In the genomic region with DNA sequence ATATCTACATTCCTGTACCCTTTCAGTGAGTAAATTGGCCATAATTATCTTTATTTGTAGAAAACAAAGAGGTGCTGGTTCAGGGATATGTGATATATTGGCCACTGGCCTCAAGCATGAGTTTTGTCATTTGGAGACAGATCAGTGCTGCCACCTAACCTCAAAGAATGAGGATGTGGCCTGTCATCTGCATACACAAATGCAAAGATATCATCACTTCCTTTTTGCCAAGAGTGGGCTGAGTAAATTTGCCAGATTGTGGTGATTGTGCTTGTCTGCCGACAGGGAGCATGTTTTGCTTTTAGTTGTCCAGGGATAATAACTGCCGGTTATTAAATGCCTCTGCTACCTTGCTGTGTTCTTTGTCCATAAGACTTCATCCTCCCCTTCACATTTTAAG, we compare ENCODE assay signal across 8 cellular contexts. TPM values are rescaled to one million over a fixed set of nuclear protein-coding genes. Genes with fewer than 3 reads are reported as not detected.
DNase-seq lines count a peak whose midpoint lies in the region; ATAC-seq and TF ChIP-seq lines count a peak whose summit lies in the region.

No MANE protein-coding gene starts in this region.

- H3K9me3 Mint-ChIP-seq in activated T-cell treated with anti-CD3 and anti-CD28 coated beads, Interleukin-2, amount 50 U/mL, for 72 hours = peaks cover 2 to 3% of the 10 kb centered on the region in 2 donors
- peaks cover 4 to 8% of the 10 kb centered on the region in 2 donors for H3K9me3 Mint-ChIP-seq in stimulated activated naive B cell treated with anti-CD40 and anti-IgM and Interleukin-4, amounts not matched to agents 10 μg/mL and 1 μg/mL and 100 μg/mL, for 72 hours

- peak in 1 of 2 donors; percentile 5 for DNase-seq in activated T-cell treated with anti-CD3 and anti-CD28 coated beads, Interleukin-2, amount 50 U/mL, for 72 hours
- no peak for DNase-seq in activated T-cell treated with anti-CD3 and anti-CD28 coated beads, Interleukin-2, amount 50 U/mL, for 1 hour
- DNase-seq in M059J (ENCODE audit: low read depth) = peak; percentile 78
- no peak for DNase-seq in astrocyte of the cerebellum (ENCODE audit: low read depth)
- DNase-seq in stimulated activated naive B cell treated with anti-CD40 and anti-IgM and Interleukin-4, amounts not matched to agents 10 μg/mL and 1 μg/mL and 100 μg/mL, for 72 hours = no peak
- no peak for DNase-seq in NCI-H446 treated with DMSO at 0.1 percent for 48 hours (lab: John Stamatoyannopoulos, UW)

- in situ Hi-C loops in astrocyte of the cerebellum (cut with HindIII; ENCODE audit: low sequenced_read_pairs) = no loop called here

- H3K27ac Mint-ChIP-seq in activated T-cell treated with anti-CD3 and anti-CD28 coated beads, Interleukin-2, amount 50 U/mL, for 72 hours = no peak overlapping the region
- no peak overlapping the region for H3K27ac Mint-ChIP-seq in stimulated activated naive B cell treated with anti-CD40 and anti-IgM and Interleukin-4, amounts not matched to agents 10 μg/mL and 1 μg/mL and 100 μg/mL, for 72 hours

- H3K36me3 Mint-ChIP-seq in activated T-cell treated with anti-CD3 and anti-CD28 coated beads, Interleukin-2, amount 50 U/mL, for 72 hours (ENCODE audit: insufficient read depth in 2 of 2) = peaks cover 0 to 4% of the 10 kb centered on the region in 2 donors
- H3K36me3 Mint-ChIP-seq in stimulated activated naive B cell treated with anti-CD40 and anti-IgM and Interleukin-4, amounts not matched to agents 10 μg/mL and 1 μg/mL and 100 μg/mL, for 72 hours = peaks cover 0 to under 1% of the 10 kb centered on the region in 2 donors

- peak; percentile 51 to 60 for ATAC-seq in activated T-cell treated with anti-CD3 and anti-CD28 coated beads, Interleukin-2, amount 50 U/mL, for 72 hours (replicated peaks in 1 of 2)
- ATAC-seq in stimulated activated naive B cell treated with anti-CD40 and anti-IgM and Interleukin-4, amounts not matched to agents 10 μg/mL and 1 μg/mL and 100 μg/mL, for 72 hours (replicated peaks) = peak; percentile 96 to 97
- ATAC-seq in HG03280 (IDR thresholded peaks at IDR 0.05; ENCODE audit: unreplicated experiment) (no peak), GM19397 (IDR thresholded peaks at IDR 0.05; ENCODE audit: unreplicated experiment) (no peak)

- no peak overlapping the region for H3K4me3 ChIP-seq in astrocyte of the cerebellum (ENCODE audit: low read depth, low read length)

- peaks cover 11% of the 10 kb centered on the region for H3K27me3 Mint-ChIP-seq in activated T-cell treated with anti-CD3 and anti-CD28 coated beads, Interleukin-2, amount 50 U/mL, for 72 hours (ENCODE audit: low read depth)
- peaks cover 4 to 10% of the 10 kb centered on the region in 2 donors for H3K27me3 Mint-ChIP-seq in stimulated activated naive B cell treated with anti-CD40 and anti-IgM and Interleukin-4, amounts not matched to agents 10 μg/mL and 1 μg/mL and 100 μg/mL, for 72 hours

- H3K4me1 Mint-ChIP-seq in activated T-cell treated with anti-CD3 and anti-CD28 coated beads, Interleukin-2, amount 50 U/mL, for 72 hours (ENCODE audit: low read depth) = peaks cover 12% of the 10 kb centered on the region
- H3K4me1 Mint-ChIP-seq in stimulated activated naive B cell treated with anti-CD40 and anti-IgM and Interleukin-4, amounts not matched to agents 10 μg/mL and 1 μg/mL and 100 μg/mL, for 72 hours = no peaks in the 10 kb centered on the region

- no peak overlapping the region for H3K4me3 Mint-ChIP-seq in activated T-cell treated with anti-CD3 and anti-CD28 coated beads, Interleukin-2, amount 50 U/mL, for 72 hours
- H3K4me3 Mint-ChIP-seq in stimulated activated naive B cell treated with anti-CD40 and anti-IgM and Interleukin-4, amounts not matched to agents 10 μg/mL and 1 μg/mL and 100 μg/mL, for 72 hours = no peak overlapping the region

- peak; percentile 11 for TF ChIP-seq CTCF in astrocyte of the cerebellum (IDR thresholded peaks at IDR 0.05; ENCODE audit: low read depth, low read length, missing control alignments)

RNA-seq across cellular contexts. Expression of gene WASF3, which starts 44.2 kb away (rescaled TPM):
- total RNA-seq in activated T-cell treated with anti-CD3 and anti-CD28 coated beads, Interleukin-2, amount 50 U/mL, for 72 hours = under 1 TPM; 0.14 to 0.17 TPM
- 4.7 and 10.1 TPM in 2 replicates for total RNA-seq in M059J (2014; rRNA removed; shearing (Covaris generic))

Comparison
In these comparisons a context has a peak if more than half of its experiments do, and no peak if none do; other contexts are left out.
1. ATAC-seq: peak in activated T-cell treated with anti-CD3 and anti-CD28 coated beads, Interleukin-2, amount 50 U/mL, for 72 hours (2 of 2) and stimulated activated naive B cell treated with anti-CD40 and anti-IgM and Interleukin-4, amounts not matched to agents 10 μg/mL and 1 μg/mL and 100 μg/mL, for 72 hours (2 of 2); none in HG03280 (single experiment) and GM19397 (single experiment).